8 cellular contexts compared by ENCODE assay signal in genomic region chr2:218010116-218010837, GRCh38. TPM values are rescaled to one million over a fixed set of nuclear protein-coding genes. Genes with fewer than 3 reads are reported as not detected.
DNase-seq lines count a peak whose midpoint lies in the region; ATAC-seq and TF ChIP-seq lines count a peak whose summit lies in the region.

No MANE protein-coding gene starts in this region.

- H3K27me3 Mint-ChIP-seq in activated T-cell treated with anti-CD3 and anti-CD28 coated beads, Interleukin-2, amount 50 U/mL, for 4 hours (ENCODE audit: low read depth) = peaks cover 47% of the 10 kb centered on the region
- peaks cover 23% of the 10 kb centered on the region for H3K27me3 Mint-ChIP-seq in neural progenitor cell (ENCODE audit: insufficient read depth, low read depth)

- H4K20me1 ChIP-seq in neural progenitor cell (ENCODE audit: low read depth) = no peaks in the 10 kb centered on the region

- H3K36me3 Mint-ChIP-seq in activated T-cell treated with anti-CD3 and anti-CD28 coated beads, Interleukin-2, amount 50 U/mL, for 4 hours (ENCODE audit: insufficient read depth) = no peaks in the 10 kb centered on the region
- no peaks in the 10 kb centered on the region for H3K36me3 Mint-ChIP-seq in neural progenitor cell

- no peak overlapping the region for H3K9ac ChIP-seq in neural progenitor cell

- no peak overlapping the region for H3K27ac ChIP-seq in neural progenitor cell

- peak overlapping the region; percentile 67 for H3K4me3 Mint-ChIP-seq in activated T-cell treated with anti-CD3 and anti-CD28 coated beads, Interleukin-2, amount 50 U/mL, for 4 hours
- H3K4me3 Mint-ChIP-seq in neural progenitor cell = peak overlapping the region; percentile 85

- DNase-seq in GM12864 (ENCODE audit: low read depth) (no peak), fibroblast of the aortic adventitia (ENCODE audit: low read depth) (no peak), neural progenitor cell (ENCODE audit: low spot score) (peak; percentile 72), NCI-H2196 (lab: John Stamatoyannopoulos, UW; ENCODE audit: unreplicated experiment) (no peak), SW 1271 (lab: John Stamatoyannopoulos, UW) (no peak)
- peak; percentile 23 for DNase-seq in activated T-cell treated with anti-CD3 and anti-CD28 coated beads, Interleukin-2, amount 50 U/mL, for 4 hours

- no peak overlapping the region for H3K4me3 ChIP-seq in GM12864 (ENCODE audit: low read depth, low read length)
- peak overlapping the region; percentile 80 for H3K4me3 ChIP-seq in fibroblast of the aortic adventitia (ENCODE audit: low read depth, low read length)
- peak overlapping the region; percentile 74 for H3K4me3 ChIP-seq in neural progenitor cell

- no peaks in the 10 kb centered on the region for H3K79me2 ChIP-seq in neural progenitor cell (ENCODE audit: low read depth)

- peaks cover 54% of the 10 kb centered on the region for H3K27me3 ChIP-seq in neural progenitor cell

- H3K4me2 ChIP-seq in neural progenitor cell = peak overlapping the region; percentile 100

- peak; percentile 74 to 81 for ATAC-seq in activated T-cell treated with anti-CD3 and anti-CD28 coated beads, Interleukin-2, amount 50 U/mL, for 4 hours
- no peak for ATAC-seq in GM19397 (IDR thresholded peaks at IDR 0.05; ENCODE audit: unreplicated experiment)

- H3K27ac Mint-ChIP-seq in neural progenitor cell = no peak overlapping the region

- no peaks in the 10 kb centered on the region for H3K36me3 ChIP-seq in neural progenitor cell

- peaks cover 27% of the 10 kb centered on the region for H3K4me1 ChIP-seq in neural progenitor cell

- no peaks in the 10 kb centered on the region for H3K9me3 ChIP-seq in neural progenitor cell (ENCODE audit: low read depth)

- peaks cover 10% of the 10 kb centered on the region for H3K4me1 Mint-ChIP-seq in activated T-cell treated with anti-CD3 and anti-CD28 coated beads, Interleukin-2, amount 50 U/mL, for 4 hours (ENCODE audit: low read depth)
- peaks cover 39% of the 10 kb centered on the region for H3K4me1 Mint-ChIP-seq in neural progenitor cell

- no peaks in the 10 kb centered on the region for H3K9me3 Mint-ChIP-seq in activated T-cell treated with anti-CD3 and anti-CD28 coated beads, Interleukin-2, amount 50 U/mL, for 4 hours
- H3K9me3 Mint-ChIP-seq in neural progenitor cell = no peaks in the 10 kb centered on the region

- H2AFZ ChIP-seq in neural progenitor cell (replicated peaks) = peak overlapping the region; percentile 94

- TF ChIP-seq CTCF in GM12864 (IDR thresholded peaks at IDR 0.05; ENCODE audit: low read depth, low read length, missing control alignments) (peak; percentile 33), LNCAP (IDR thresholded peaks at IDR 0.05) (peak; percentile 41), fibroblast of the aortic adventitia (IDR thresholded peaks at IDR 0.05; ENCODE audit: insufficient read depth, low read length) (peak; percentile 64), neural progenitor cell (IDR thresholded peaks at IDR 0.05) (peak; percentile 53)

- H3F3A ChIP-seq in neural progenitor cell (ENCODE audit: low read depth) = peaks cover 5% of the 10 kb centered on the region

RNA-seq across cellular contexts. Expression of gene TNS1, which starts 7.5 kb away (rescaled TPM):
- 1 to 10 TPM in 1 of 3 donors, under 1 TPM in 2; 0.50 to 1.2 (median 0.54) TPM for total RNA-seq in activated T-cell treated with anti-CD3 and anti-CD28 coated beads, Interleukin-2, amount 50 U/mL, for 4 hours
- total RNA-seq in fibroblast of the aortic adventitia (ENCODE audit: low replicate concordance) = 54.5 and 116 TPM in 2 replicates
- 0.24 and 2.3 TPM in 2 replicates for total RNA-seq in neural progenitor cell (ENCODE audit: low replicate concordance)

RNA-seq across cellular contexts. Expression of gene RUFY4, which starts 58.8 kb away (rescaled TPM):
- total RNA-seq in activated T-cell treated with anti-CD3 and anti-CD28 coated beads, Interleukin-2, amount 50 U/mL, for 4 hours = under 1 TPM in 2 of 3 donors, not detected in 1; 0.16 to 0.38 TPM
- total RNA-seq in fibroblast of the aortic adventitia (ENCODE audit: low replicate concordance) (not detected in 2 replicates), neural progenitor cell (ENCODE audit: low replicate concordance) (not detected in 2 replicates)

Comparison
In these comparisons a context has a peak if more than half of its experiments do, and no peak if none do; other contexts are left out.
1. DNase-seq: peak in activated T-cell treated with anti-CD3 and anti-CD28 coated beads, Interleukin-2, amount 50 U/mL, for 4 hours (single experiment) and neural progenitor cell (single experiment); none in GM12864 (single experiment), fibroblast of the aortic adventitia (single experiment), NCI-H2196 (single experiment) and SW 1271 (0 of 2).
2. RNA of gene TNS1, which starts 7.5 kb away (total RNA-seq): 54.5 to 116 TPM in fibroblast of the aortic adventitia; 0.50 to 1.2 TPM in activated T-cell treated with anti-CD3 and anti-CD28 coated beads, Interleukin-2, amount 50 U/mL, for 4 hours and 0.24 to 2.3 TPM in neural progenitor cell; every median in the first group is over 10 times any median in the second.
3. Peak in every context shown above with its lines, with median percentiles within 50 percentile points of each other: CTCF ChIP-seq.